ENCODE assay signal across 17 cellular contexts in the genomic region with DNA sequence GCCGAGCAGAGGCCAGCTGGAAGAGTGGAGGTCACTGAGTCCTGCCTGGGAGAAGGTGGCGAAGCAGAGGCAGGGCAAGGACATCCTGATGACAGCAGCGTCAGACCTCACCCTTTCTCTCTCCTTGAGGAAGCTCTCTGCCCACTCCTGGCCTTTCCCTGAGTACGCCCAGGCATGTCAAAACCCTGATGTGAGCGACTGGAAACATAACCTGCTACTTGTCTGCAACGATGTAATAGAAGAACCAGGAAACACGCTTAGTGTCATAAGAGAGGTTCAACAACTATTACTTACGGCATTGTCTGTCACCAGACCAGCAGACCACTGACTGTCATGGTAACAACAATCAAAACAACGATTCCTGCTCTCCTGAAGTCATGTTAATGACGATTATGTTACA.
"Had no signal": no experiment of that assay in that cellular context is flagged by ENCODE, and none has a peak within 500 bp of the region (broad histone marks: within the 10 kb centered on the region; RNA-seq: fewer than 3 reads in every experiment).

No MANE protein-coding gene starts in this region.

- H3K27ac ChIP-seq: brain microvascular endothelial cell, prostate gland had no signal

- H3K36me3 Mint-ChIP-seq: natural killer cell treated with Interleukin-12 subunit alpha and Interleukin-12 subunit beta and Interleukin-15 and Interleukin-18, amount 100 ng/mL, for 72 hours had no signal

- H3K4me3 Mint-ChIP-seq: activated T-helper 17 cell treated with anti-CD3 and anti-CD28 coated beads, Interleukin-2, amount 50 U/mL, for 72 hours; natural killer cell treated with Interleukin-12 subunit alpha and Interleukin-12 subunit beta and Interleukin-15 and Interleukin-18, amount 100 ng/mL, for 72 hours had no signal

- H3K9me3 Mint-ChIP-seq: natural killer cell treated with Interleukin-12 subunit alpha and Interleukin-12 subunit beta and Interleukin-15 and Interleukin-18, amount 100 ng/mL, for 72 hours had no signal

- DNase-seq: activated CD4-positive, CD25-positive, alpha-beta regulatory T cell treated with anti-CD3 and anti-CD28 coated beads, Interleukin-2, amount 50 U/mL, for 72 hours; activated naive CD4-positive, alpha-beta T cell treated with Interleukin-2 at 50 U/mL for 16 hours; anterior cingulate cortex; brain microvascular endothelial cell; cortex of kidney; effector CD4-positive, alpha-beta T cell; foreskin melanocyte; left ventricle myocardium superior; occipital lobe; small intestine; stimulated activated CD4-positive, alpha-beta T cell treated with anti-CD3 and anti-CD28 coated beads, Interleukin-4, amount 100 ng/mL, for 24 hours; stimulated activated naive CD4-positive, alpha-beta T cell treated with Interleukin-2 at 50 U/mL for 16 hours; substantia nigra had no signal

- H3K27ac Mint-ChIP-seq: activated T-helper 17 cell treated with anti-CD3 and anti-CD28 coated beads, Interleukin-2, amount 50 U/mL, for 72 hours; natural killer cell treated with Interleukin-12 subunit alpha and Interleukin-12 subunit beta and Interleukin-15 and Interleukin-18, amount 100 ng/mL, for 72 hours had no signal

- H3K4me3 ChIP-seq: prostate gland, tibial nerve had no signal

- H3K4me1 Mint-ChIP-seq: activated T-helper 17 cell treated with anti-CD3 and anti-CD28 coated beads, Interleukin-2, amount 50 U/mL, for 72 hours had no signal

- H3K27me3 Mint-ChIP-seq: natural killer cell treated with Interleukin-12 subunit alpha and Interleukin-12 subunit beta and Interleukin-15 and Interleukin-18, amount 100 ng/mL, for 72 hours had no signal
